8 cellular contexts compared by ENCODE assay signal in the genomic region with DNA sequence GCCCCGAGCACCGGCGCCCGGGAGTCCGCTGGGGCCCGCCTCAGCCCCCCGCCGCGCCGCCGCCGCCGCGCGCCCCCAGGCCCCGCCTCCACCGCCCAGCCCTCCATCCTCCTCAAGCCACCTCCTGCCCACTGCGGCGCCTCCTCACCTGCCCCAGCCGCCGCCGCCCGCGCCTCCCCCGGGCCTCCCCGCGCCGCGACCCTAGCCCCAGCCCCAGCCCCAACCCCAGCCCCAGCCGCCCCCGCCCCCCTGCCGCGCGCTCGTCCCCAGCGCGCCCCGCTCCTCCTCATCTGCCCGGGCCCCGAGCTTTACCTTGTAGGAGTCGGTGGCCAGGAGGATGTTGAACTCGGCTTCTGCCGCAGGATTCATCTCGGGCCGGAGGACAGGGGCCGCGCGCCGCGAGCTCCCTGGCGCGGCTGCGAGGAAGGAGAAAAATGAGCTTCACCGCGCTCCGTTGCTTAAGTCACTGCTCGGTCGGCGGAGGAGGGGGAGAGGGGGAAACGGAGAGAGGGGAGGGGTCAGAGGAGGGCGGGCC. TPM values are rescaled to one million over a fixed set of nuclear protein-coding genes. Genes with fewer than 3 reads are reported as not detected.
A peak's percentile ranks its signal among the peaks of the same experiment; 100 is the strongest.
DNase-seq lines count a peak whose midpoint lies in the region; ATAC-seq and TF ChIP-seq lines count a peak whose summit lies in the region.

A gene (minus strand): TSS at position 468 of the 535 bp plus-strand sequence. CDS start 99 bp downstream, at position 369.

- POLR2A ChIA-PET in BJ (lab: Charles Lee): interaction anchor here (0.6 to 1.0 kb wide), 4 partner anchors 15 to 373 kb away, joined by 3 to 4 read pairs (median 3); no protein-coding TSS in a partner anchor

- H3K36me3 ChIP-seq in BJ (ENCODE audit: control insufficient read depth, insufficient read depth, low read length) (no peaks in the 10 kb centered on the region), lung (ENCODE audit: control insufficient read depth in 2 of 2, insufficient read depth in 2 of 2, low read length in 2 of 2) (no peaks in the 10 kb centered on the region)

- peaks cover 3 to 11% of the 10 kb centered on the region in 2 donors for H3K4me1 ChIP-seq in lung (ENCODE audit: control insufficient read depth in 2 of 2, insufficient read depth in 2 of 2, low read length in 2 of 2)

- peak within 1 kb of the TSS; percentile 98 for H3K4me3 Mint-ChIP-seq in T-helper 17 cell
- H3K4me3 Mint-ChIP-seq in dendritic cell treated with granulocyte-macrophage colony-stimulating factor and Interleukin-4, amounts not matched to agents 40 ng/mL and 50 ng/mL, for 4 days: peak within 1 kb of the TSS; percentile 97
- peak within 1 kb of the TSS; percentile 92 to 99 for H3K4me3 Mint-ChIP-seq in stimulated activated naive B cell treated with anti-CD40 and anti-IgM and Interleukin-4, amounts not matched to agents 10 μg/mL and 1 μg/mL and 100 μg/mL, for 72 hours

- peak within 1 kb of the TSS; percentile 96 for H3K27ac Mint-ChIP-seq in T-helper 17 cell
- H3K27ac Mint-ChIP-seq in dendritic cell treated with granulocyte-macrophage colony-stimulating factor and Interleukin-4, amounts not matched to agents 40 ng/mL and 50 ng/mL, for 4 days: peak within 1 kb of the TSS; percentile 99
- peak within 1 kb of the TSS; percentile 100 for H3K27ac Mint-ChIP-seq in stimulated activated naive B cell treated with anti-CD40 and anti-IgM and Interleukin-4, amounts not matched to agents 10 μg/mL and 1 μg/mL and 100 μg/mL, for 72 hours

- ATAC-seq in T-helper 17 cell: peak; percentile 15
- ATAC-seq in lung (ENCODE audit: insufficient read depth, low FRiP score): peak; percentile 3
- peak; percentile 36 to 37 for ATAC-seq in stimulated activated naive B cell treated with anti-CD40 and anti-IgM and Interleukin-4, amounts not matched to agents 10 μg/mL and 1 μg/mL and 100 μg/mL, for 72 hours (replicated peaks)

- H3K9me3 ChIP-seq in T-helper 17 cell (ENCODE audit: control insufficient read depth, low read length, poor library complexity, severe bottlenecking) (peaks cover 2% of the 10 kb centered on the region), lung (ENCODE audit: control insufficient read depth in 2 of 2, insufficient read depth in 1 of 2, low read length in 1 of 2) (no peaks in the 10 kb centered on the region)

- H3K27me3 ChIP-seq in BJ (ENCODE audit: control insufficient read depth, insufficient read depth, low read length) (no peaks in the 10 kb centered on the region), lung (ENCODE audit: control insufficient read depth, insufficient read depth) (no peaks in the 10 kb centered on the region)

- CTCF ChIA-PET in BJ (lab: Yijun Ruan, JAX): interaction anchor here (0.6 to 1.9 kb wide), 7 partner anchors 9 to 375 kb away, joined by 3 to 11 read pairs (median 3); no protein-coding TSS in a partner anchor

- no peak for DNase-seq in BJ (ENCODE audit: low read depth)
- peak; percentile 66 for DNase-seq in HK-2 (ENCODE audit: unreplicated experiment)
- peak in 2 of 3 donors; percentile 48 to 52 for DNase-seq in T-helper 17 cell
- peak; percentile 56 for DNase-seq in lung (ENCODE audit: low spot score)
- peak; percentile 24 for DNase-seq in stimulated activated naive B cell treated with anti-CD40 and anti-IgM and Interleukin-4, amounts not matched to agents 10 μg/mL and 1 μg/mL and 100 μg/mL, for 72 hours
- no peak for DNase-seq in epidermal melanocyte (ENCODE audit: insufficient read length, low spot score)

- peaks cover 2% of the 10 kb centered on the region for H3K36me3 Mint-ChIP-seq in T-helper 17 cell (ENCODE audit: low read depth)
- peaks cover 26% of the 10 kb centered on the region for H3K36me3 Mint-ChIP-seq in dendritic cell treated with granulocyte-macrophage colony-stimulating factor and Interleukin-4, amounts not matched to agents 40 ng/mL and 50 ng/mL, for 4 days (ENCODE audit: low read depth)
- peaks cover 5 to 15% of the 10 kb centered on the region in 2 donors for H3K36me3 Mint-ChIP-seq in stimulated activated naive B cell treated with anti-CD40 and anti-IgM and Interleukin-4, amounts not matched to agents 10 μg/mL and 1 μg/mL and 100 μg/mL, for 72 hours

- no peaks in the 10 kb centered on the region for H3K27me3 Mint-ChIP-seq in T-helper 17 cell
- no peaks in the 10 kb centered on the region for H3K27me3 Mint-ChIP-seq in dendritic cell treated with granulocyte-macrophage colony-stimulating factor and Interleukin-4, amounts not matched to agents 40 ng/mL and 50 ng/mL, for 4 days
- no peaks in the 10 kb centered on the region for H3K27me3 Mint-ChIP-seq in stimulated activated naive B cell treated with anti-CD40 and anti-IgM and Interleukin-4, amounts not matched to agents 10 μg/mL and 1 μg/mL and 100 μg/mL, for 72 hours

- peak within 1 kb of the TSS; percentile 96 for H3K27ac ChIP-seq in lung (ENCODE audit: low read depth in 1 of 2, low read length in 1 of 2)

- intact Hi-C loops in dendritic cell treated with granulocyte-macrophage colony-stimulating factor and Interleukin-4, amounts not matched to agents 40 ng/mL and 50 ng/mL, for 4 days (cut with micrococcal nuclease): loop anchor here (1.0 to 5.0 kb wide), 4 partner anchors 62 to 178 kb away; no protein-coding TSS in a partner anchor

- TF ChIP-seq POLR2A in GM19193 (IDR thresholded peaks at IDR 0.05; ENCODE audit: extremely low read depth, insufficient read depth, insufficient read length): peak; percentile 94

- TF ChIP-seq CTCF in BJ (IDR thresholded peaks at IDR 0.05; ENCODE audit: insufficient read depth, low read depth, low read length) (no peak), lung (IDR thresholded peaks at IDR 0.05; ENCODE audit: control extremely low read depth, extremely low read depth) (no peak)

- peaks cover 28% of the 10 kb centered on the region for H3K4me1 Mint-ChIP-seq in T-helper 17 cell
- H3K4me1 Mint-ChIP-seq in dendritic cell treated with granulocyte-macrophage colony-stimulating factor and Interleukin-4, amounts not matched to agents 40 ng/mL and 50 ng/mL, for 4 days (ENCODE audit: low read depth): peaks cover 38% of the 10 kb centered on the region
- peaks cover 22 to 49% of the 10 kb centered on the region in 2 donors for H3K4me1 Mint-ChIP-seq in stimulated activated naive B cell treated with anti-CD40 and anti-IgM and Interleukin-4, amounts not matched to agents 10 μg/mL and 1 μg/mL and 100 μg/mL, for 72 hours

- H3K9me3 Mint-ChIP-seq in dendritic cell treated with granulocyte-macrophage colony-stimulating factor and Interleukin-4, amounts not matched to agents 40 ng/mL and 50 ng/mL, for 4 days: no peaks in the 10 kb centered on the region
- peaks cover 0 to 2% of the 10 kb centered on the region in 2 donors for H3K9me3 Mint-ChIP-seq in stimulated activated naive B cell treated with anti-CD40 and anti-IgM and Interleukin-4, amounts not matched to agents 10 μg/mL and 1 μg/mL and 100 μg/mL, for 72 hours

- WGBS in lung, 2 donors: 0% methylated on average over 26 to 61 of the region's 61 CpGs

- H3K4me3 ChIP-seq in BJ (ENCODE audit: low read depth, low read length) (peak within 1 kb of the TSS; percentile 71), lung (peak within 1 kb of the TSS; percentile 94)

RNA-seq across cellular contexts. Expression of the gene that starts here (rescaled TPM):
- polyA plus RNA-seq in BJ (2011; rRNA removed) (29.9 and 45.2 TPM in 2 replicates), lung (1,000 to 10,000 TPM in 1 of 2 donors, 10 to 100 TPM in 1; 73.3 to 1,250 TPM)
- 30.9 and 32.5 TPM in 2 replicates for polyA minus RNA-seq in BJ (2011; rRNA and poly(A)+ RNA removed)
- total RNA-seq in T-helper 17 cell (100 to 1,000 TPM; 278 to 292 TPM), lung (100 to 1,000 TPM; 227 to 469 TPM)

Comparison
In these comparisons a context has a peak if more than half of its experiments do, and no peak if none do; other contexts are left out.
1. DNase-seq: peak in HK-2 (single experiment), T-helper 17 cell (2 of 3), lung (single experiment) and stimulated activated naive B cell treated with anti-CD40 and anti-IgM and Interleukin-4, amounts not matched to agents 10 μg/mL and 1 μg/mL and 100 μg/mL, for 72 hours (single experiment); none in BJ (single experiment) and epidermal melanocyte (single experiment).
2. Peak in every context shown above with its lines, with median percentiles within 50 percentile points of each other: ATAC-seq, H3K27ac Mint-ChIP-seq and H3K4me3 Mint-ChIP-seq.